ENCODE assay signal across 1 cellular context in the genomic region with DNA sequence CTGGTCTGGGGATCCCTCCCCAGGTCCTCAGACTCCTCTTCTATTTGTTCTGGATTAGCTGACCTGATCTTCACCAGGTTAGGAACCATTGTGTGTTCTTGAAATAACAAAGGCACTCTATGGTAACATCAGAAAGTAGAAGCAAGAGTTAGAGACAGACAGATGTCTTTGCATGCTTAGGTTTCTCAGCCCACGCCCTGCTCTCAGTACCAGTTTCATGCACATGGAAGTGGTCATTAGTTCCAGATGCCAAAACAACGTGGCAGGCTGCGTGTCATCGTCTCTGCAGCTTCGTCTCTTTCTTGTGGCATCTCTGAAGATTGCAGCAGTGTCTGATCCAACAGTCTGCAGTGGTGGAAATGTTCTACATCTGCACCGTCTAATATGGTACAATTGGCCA.
TF ChIP-seq lines count a peak whose summit lies in the region.

No MANE protein-coding gene starts in this region.

TF ChIP-seq in GM23338, 12 proteins besides CTCF, POLR2A, EP300 and RAD21:
- TF ChIP-seq, protein P1, sequence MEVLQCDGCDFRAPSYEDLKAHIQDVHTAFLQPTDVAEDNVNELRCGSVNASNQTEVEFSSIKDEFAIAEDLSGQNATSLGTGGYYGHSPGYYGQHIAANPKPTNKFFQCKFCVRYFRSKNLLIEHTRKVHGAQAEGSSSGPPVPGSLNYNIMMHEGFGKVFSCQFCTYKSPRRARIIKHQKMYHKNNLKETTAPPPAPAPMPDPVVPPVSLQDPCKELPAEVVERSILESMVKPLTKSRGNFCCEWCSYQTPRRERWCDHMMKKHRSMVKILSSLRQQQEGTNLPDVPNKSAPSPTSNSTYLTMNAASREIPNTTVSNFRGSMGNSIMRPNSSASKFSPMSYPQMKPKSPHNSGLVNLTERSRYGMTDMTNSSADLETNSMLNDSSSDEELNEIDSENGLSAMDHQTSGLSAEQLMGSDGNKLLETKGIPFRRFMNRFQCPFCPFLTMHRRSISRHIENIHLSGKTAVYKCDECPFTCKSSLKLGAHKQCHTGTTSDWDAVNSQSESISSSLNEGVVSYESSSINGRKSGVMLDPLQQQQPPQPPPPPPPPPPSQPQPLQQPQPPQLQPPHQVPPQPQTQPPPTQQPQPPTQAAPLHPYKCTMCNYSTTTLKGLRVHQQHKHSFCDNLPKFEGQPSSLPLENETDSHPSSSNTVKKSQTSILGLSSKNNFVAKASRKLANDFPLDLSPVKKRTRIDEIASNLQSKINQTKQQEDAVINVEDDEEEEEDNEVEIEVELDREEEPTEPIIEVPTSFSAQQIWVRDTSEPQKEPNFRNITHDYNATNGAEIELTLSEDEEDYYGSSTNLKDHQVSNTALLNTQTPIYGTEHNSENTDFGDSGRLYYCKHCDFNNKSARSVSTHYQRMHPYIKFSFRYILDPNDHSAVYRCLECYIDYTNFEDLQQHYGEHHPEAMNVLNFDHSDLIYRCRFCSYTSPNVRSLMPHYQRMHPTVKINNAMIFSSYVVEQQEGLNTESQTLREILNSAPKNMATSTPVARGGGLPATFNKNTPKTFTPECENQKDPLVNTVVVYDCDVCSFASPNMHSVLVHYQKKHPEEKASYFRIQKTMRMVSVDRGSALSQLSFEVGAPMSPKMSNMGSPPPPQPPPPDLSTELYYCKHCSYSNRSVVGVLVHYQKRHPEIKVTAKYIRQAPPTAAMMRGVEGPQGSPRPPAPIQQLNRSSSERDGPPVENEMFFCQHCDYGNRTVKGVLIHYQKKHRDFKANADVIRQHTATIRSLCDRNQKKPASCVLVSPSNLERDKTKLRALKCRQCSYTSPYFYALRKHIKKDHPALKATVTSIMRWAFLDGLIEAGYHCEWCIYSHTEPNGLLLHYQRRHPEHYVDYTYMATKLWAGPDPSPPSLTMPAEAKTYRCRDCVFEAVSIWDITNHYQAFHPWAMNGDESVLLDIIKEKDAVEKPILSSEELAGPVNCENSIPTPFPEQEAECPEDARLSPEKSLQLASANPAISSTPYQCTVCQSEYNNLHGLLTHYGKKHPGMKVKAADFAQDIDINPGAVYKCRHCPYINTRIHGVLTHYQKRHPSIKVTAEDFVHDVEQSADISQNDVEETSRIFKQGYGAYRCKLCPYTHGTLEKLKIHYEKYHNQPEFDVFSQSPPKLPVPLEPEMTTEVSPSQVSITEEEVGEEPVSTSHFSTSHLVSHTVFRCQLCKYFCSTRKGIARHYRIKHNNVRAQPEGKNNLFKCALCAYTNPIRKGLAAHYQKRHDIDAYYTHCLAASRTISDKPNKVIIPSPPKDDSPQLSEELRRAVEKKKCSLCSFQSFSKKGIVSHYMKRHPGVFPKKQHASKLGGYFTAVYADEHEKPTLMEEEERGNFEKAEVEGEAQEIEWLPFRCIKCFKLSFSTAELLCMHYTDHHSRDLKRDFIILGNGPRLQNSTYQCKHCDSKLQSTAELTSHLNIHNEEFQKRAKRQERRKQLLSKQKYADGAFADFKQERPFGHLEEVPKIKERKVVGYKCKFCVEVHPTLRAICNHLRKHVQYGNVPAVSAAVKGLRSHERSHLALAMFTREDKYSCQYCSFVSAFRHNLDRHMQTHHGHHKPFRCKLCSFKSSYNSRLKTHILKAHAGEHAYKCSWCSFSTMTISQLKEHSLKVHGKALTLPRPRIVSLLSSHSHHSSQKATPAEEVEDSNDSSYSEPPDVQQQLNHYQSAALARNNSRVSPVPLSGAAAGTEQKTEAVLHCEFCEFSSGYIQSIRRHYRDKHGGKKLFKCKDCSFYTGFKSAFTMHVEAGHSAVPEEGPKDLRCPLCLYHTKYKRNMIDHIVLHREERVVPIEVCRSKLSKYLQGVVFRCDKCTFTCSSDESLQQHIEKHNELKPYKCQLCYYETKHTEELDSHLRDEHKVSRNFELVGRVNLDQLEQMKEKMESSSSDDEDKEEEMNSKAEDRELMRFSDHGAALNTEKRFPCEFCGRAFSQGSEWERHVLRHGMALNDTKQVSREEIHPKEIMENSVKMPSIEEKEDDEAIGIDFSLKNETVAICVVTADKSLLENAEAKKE (CRISPR knock-in tag; IDR thresholded peaks at IDR 0.05) = no peak
- TF ChIP-seq ZNF114 (CRISPR knock-in tag; IDR thresholded peaks at IDR 0.05) (no peak), NANOG (IDR thresholded peaks at IDR 0.05; ENCODE audit: borderline replicate concordance) (no peak), EZH2phosphoT487 (IDR thresholded peaks at IDR 0.05; ENCODE audit: unreplicated experiment) (no peak), ZNF331 (CRISPR knock-in tag; IDR thresholded peaks at IDR 0.05; ENCODE audit: low read depth) (no peak), STAT1 (IDR thresholded peaks at IDR 0.05; ENCODE audit: unreplicated experiment) (no peak), JUNB (IDR thresholded peaks at IDR 0.05; ENCODE audit: unreplicated experiment) (no peak), CREB1 (CRISPR knock-in tag; IDR thresholded peaks at IDR 0.05; ENCODE audit: low read depth) (no peak)
TF ChIP-seq in GM23338: peak in this region for 0.
